In the genomic region with DNA sequence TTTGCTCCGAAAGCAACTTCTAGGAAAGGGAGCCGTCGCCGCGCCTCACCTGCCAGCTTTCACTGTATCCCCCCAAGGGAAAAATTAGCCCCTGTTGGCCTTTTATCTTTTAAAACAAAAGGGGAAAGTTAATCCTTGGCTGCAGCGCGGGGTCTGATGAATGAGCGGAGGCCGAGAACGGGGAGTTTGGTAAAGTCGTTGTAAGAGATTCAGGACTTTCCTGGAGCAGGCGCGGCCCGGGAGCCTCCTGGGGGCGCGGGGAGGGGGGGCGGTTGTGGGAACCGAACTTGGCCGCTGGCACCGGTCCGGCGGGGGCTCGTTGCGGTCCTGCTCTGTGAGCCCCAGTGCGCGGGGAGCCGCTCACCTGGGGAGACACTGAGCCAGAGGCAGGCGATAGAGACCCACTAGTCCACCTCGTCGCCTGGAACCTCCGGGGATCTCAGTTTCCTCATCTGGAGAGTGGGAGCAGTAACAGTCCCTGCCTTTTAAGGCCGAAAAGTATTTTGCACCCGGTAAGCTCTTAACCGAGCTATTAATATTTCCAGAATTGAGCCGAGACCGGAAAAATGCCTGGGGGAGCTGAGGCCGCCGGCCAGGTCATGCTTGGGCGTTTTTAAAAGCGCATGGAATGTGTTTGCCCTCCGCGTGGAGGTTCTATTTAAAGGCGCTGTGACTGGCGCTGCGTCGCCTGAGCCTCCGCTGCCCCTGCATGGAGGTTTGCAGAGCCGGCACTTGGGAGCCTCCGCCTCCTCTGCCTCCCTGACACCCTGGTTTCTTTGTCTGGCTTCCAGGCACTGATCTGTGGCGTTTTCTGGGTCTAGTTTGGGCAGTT, we compare ENCODE assay signal across 9 cellular contexts. TPM values are rescaled to one million over a fixed set of nuclear protein-coding genes. Genes with fewer than 3 reads are reported as not detected.
A peak's percentile ranks its signal among the peaks of the same experiment; 100 is the strongest.
DNase-seq lines count a peak whose midpoint lies in the region; ATAC-seq, FAIRE-seq and TF ChIP-seq lines count a peak whose summit lies in the region.
"Had no signal": no experiment of that assay in that cellular context is flagged by ENCODE, and none has a peak within 500 bp of the region (broad histone marks: within the 10 kb centered on the region; RNA-seq: fewer than 3 reads in every experiment).

No MANE protein-coding gene starts in this region.

- H3K27ac ChIP-seq in esophagus (ENCODE audit: low read depth in 2 of 2, low read length in 1 of 2): no peak overlapping the region
- H3K27ac ChIP-seq: epithelial cell of prostate had no signal

- WGBS in esophagus, 2 donors: 15 to 17% methylated on average over 49 to 50 of the region's 50 CpGs

- H3K36me3 Mint-ChIP-seq in nephron progenitor cell (ENCODE audit: low read depth): peaks cover 3% of the 10 kb centered on the region

- no peaks in the 10 kb centered on the region for H3K36me3 ChIP-seq in esophagus (ENCODE audit: control insufficient read depth in 2 of 2, insufficient read depth in 2 of 2, low read length in 1 of 2)

- DNase-seq in AG04449 (ENCODE audit: low read depth, low spot score) (no peak), NCI-H69 (lab: John Stamatoyannopoulos, UW) (peak; percentile 51), nephron progenitor cell (peak; percentile 50), D721Med (ENCODE audit: insufficient read length, low spot score) (no peak), NCI-H345 (lab: John Stamatoyannopoulos, UW) (no peak), DMS79 (lab: John Stamatoyannopoulos, UW) (no peak)

- H3K4me3 Mint-ChIP-seq in nephron progenitor cell: peak overlapping the region; percentile 87

- H3K4me1 ChIP-seq in esophagus (ENCODE audit: control insufficient read depth in 2 of 2, insufficient read depth in 2 of 2, low read length in 1 of 2): peaks cover 3 to 8% of the 10 kb centered on the region in 2 donors

- H3K9me3 ChIP-seq in esophagus (ENCODE audit: control insufficient read depth in 2 of 2, insufficient read depth in 1 of 2, low read depth in 1 of 2, low read length in 1 of 2): no peaks in the 10 kb centered on the region

- no peaks in the 10 kb centered on the region for H3K9me3 Mint-ChIP-seq in nephron progenitor cell

- peaks cover 42% of the 10 kb centered on the region for H3K4me1 Mint-ChIP-seq in nephron progenitor cell

- CTCF ChIA-PET in AG04449 (lab: Yijun Ruan, JAX): interaction anchor here (2.5 to 4.6 kb wide), 3 partner anchors 18 to 34 kb away, joined by 9 to 14 read pairs (median 10); no protein-coding TSS in a partner anchor

- no peak for FAIRE-seq in D721Med (lab: Jason Lieb, UNC)

- TF ChIP-seq CTCF in AG04449 (IDR thresholded peaks at IDR 0.05; ENCODE audit: insufficient read depth, low read length, missing control alignments) (no peak), nephron progenitor cell (IDR thresholded peaks at IDR 0.05) (no peak), D721Med (IDR thresholded peaks at IDR 0.05; ENCODE audit: insufficient read depth, missing control alignments) (no peak)

- H3K4me3 ChIP-seq in AG04449 (ENCODE audit: low read depth, low read length) (peak overlapping the region; percentile 18; the same call in 1 of the 2 replicates), esophagus (ENCODE audit: low read depth in 1 of 2, low read length in 2 of 2) (peak overlapping the region; percentile 49 to 56)

- POLR2A ChIA-PET in AG04449 (lab: Yijun Ruan, JAX): no interaction called here

- H3K27me3 ChIP-seq in esophagus (ENCODE audit: control insufficient read depth in 1 of 2, insufficient read depth in 2 of 2, low read length in 2 of 2): peaks cover 0 to 11% of the 10 kb centered on the region in 2 donors

- peaks cover 32% of the 10 kb centered on the region for H3K27me3 Mint-ChIP-seq in nephron progenitor cell (ENCODE audit: low read depth, poor library complexity)

- H3K27ac Mint-ChIP-seq in nephron progenitor cell: no peak overlapping the region

- no peak for ATAC-seq in HG03469 (IDR thresholded peaks at IDR 0.05; ENCODE audit: unreplicated experiment)

RNA-seq across cellular contexts. Expression of gene EFHD1, which starts 1.1 kb away (rescaled TPM):
- 1 to 10 TPM; 1.3 to 3.9 TPM for polyA plus RNA-seq in esophagus

Comparison
In these comparisons a context has a peak if more than half of its experiments do, and no peak if none do; other contexts are left out.
1. DNase-seq: peak in NCI-H69 (single experiment) and nephron progenitor cell (single experiment); none in AG04449 (single experiment), D721Med (single experiment), NCI-H345 (single experiment) and DMS79 (single experiment).